In genomic region chr6:17885079-17885478, GRCh38 we compare ENCODE assay signal across 8 cellular contexts.
DNase-seq lines count a peak whose midpoint lies in the region; ATAC-seq and TF ChIP-seq lines count a peak whose summit lies in the region.

No MANE protein-coding gene starts in this region.

- TF ChIP-seq CTCF in type B pancreatic cell (conservative IDR thresholded peaks at IDR 0.05): no peak

- DNase-seq in epithelial cell of prostate (ENCODE audit: low read depth, low spot score): no peak
- DNase-seq in NCI-H510A treated with DMSO at 0.1 percent for 48 hours (lab: John Stamatoyannopoulos, UW): no peak
- no peak for DNase-seq in type B pancreatic cell (ENCODE audit: extremely low spot score, unreplicated experiment)
- no peak for DNase-seq in activated gamma-delta T cell (lab: John Stamatoyannopoulos, UW)
- DNase-seq in left colon: no peak

- peaks cover 9% of the 10 kb centered on the region for H3K4me1 Mint-ChIP-seq in type B pancreatic cell (ENCODE audit: unreplicated experiment)

- H3K9me3 Mint-ChIP-seq in type B pancreatic cell: no peaks in the 10 kb centered on the region

- H3K4me3 Mint-ChIP-seq in type B pancreatic cell: no peak overlapping the region

- H3K27ac Mint-ChIP-seq in type B pancreatic cell: no peak overlapping the region

- no peaks in the 10 kb centered on the region for H3K27me3 Mint-ChIP-seq in type B pancreatic cell

- intact Hi-C loops in left colon (cut with DNase I, micrococcal nuclease): no loop called here

- peaks cover 9% of the 10 kb centered on the region for H3K36me3 Mint-ChIP-seq in type B pancreatic cell

- H3K27ac ChIP-seq in epithelial cell of prostate: peak overlapping the region; percentile 13

- ATAC-seq in GM18499 (IDR thresholded peaks at IDR 0.05; ENCODE audit: insufficient read depth, unreplicated experiment) (peak; percentile 41), GM21447 (IDR thresholded peaks at IDR 0.05; ENCODE audit: unreplicated experiment) (peak; percentile 37), HG03565 (IDR thresholded peaks at IDR 0.05; ENCODE audit: unreplicated experiment) (peak; percentile 33), left colon (no peak)
